In the genomic region with DNA sequence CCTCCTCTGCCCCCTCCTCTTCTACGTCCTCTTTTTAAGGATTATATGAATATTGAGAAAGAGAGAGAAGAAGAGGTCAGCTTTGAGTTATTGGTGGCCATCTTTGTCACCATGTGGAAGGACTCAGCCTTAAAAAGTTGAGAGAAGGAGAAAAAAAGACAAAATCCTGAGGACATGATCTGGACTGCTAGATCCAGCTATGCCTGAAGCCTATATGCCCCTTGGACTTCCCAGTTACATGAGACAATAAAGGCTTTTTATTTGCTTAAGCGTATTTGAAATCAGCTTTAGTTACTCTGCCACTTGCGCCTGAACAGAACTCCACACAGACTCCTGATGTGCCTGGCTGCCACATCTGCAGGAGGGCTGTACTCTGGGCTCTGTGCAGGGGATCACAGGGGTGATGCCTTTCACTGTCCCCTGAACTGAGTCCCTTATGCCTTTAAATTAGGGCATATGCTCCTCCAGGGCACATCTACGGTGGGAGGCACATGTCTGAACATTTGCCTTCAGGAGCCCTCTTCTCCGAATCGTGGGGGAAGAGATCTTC, we compare ENCODE assay signal across 1 cellular context.
A peak's percentile ranks its signal among the peaks of the same experiment; 100 is the strongest.
TF ChIP-seq lines count a peak whose summit lies in the region.

No MANE protein-coding gene starts in this region.

TF ChIP-seq in HepG2, 621 proteins besides CTCF, POLR2A, EP300 and RAD21:
- TF ChIP-seq MYNN (CRISPR knock-in tag; IDR thresholded peaks at IDR 0.05; ENCODE audit: low read depth) (no peak), ZMYM2 (CRISPR knock-in tag; IDR thresholded peaks at IDR 0.05) (0 out of 2 replicates have a peak, but pooled peaks have one; percentile 20), ZNF605 (CRISPR knock-in tag; IDR thresholded peaks at IDR 0.05) (0 out of 2 replicates have a peak, but pooled peaks have one; percentile 30), ZNF430 (CRISPR knock-in tag; IDR thresholded peaks at IDR 0.05) (0 out of 2 replicates have a peak, but pooled peaks have one; percentile 40), GLI4 (CRISPR knock-in tag; IDR thresholded peaks at IDR 0.05; ENCODE audit: borderline replicate concordance) (no peak), ZMYM3 (CRISPR knock-in tag; IDR thresholded peaks at IDR 0.05) (peak; percentile 15; the same call in 1 of the 2 replicates), ZNF329 (CRISPR knock-in tag; IDR thresholded peaks at IDR 0.05; ENCODE audit: low read depth) (peak; percentile 99)
- TF ChIP-seq, protein P1, sequence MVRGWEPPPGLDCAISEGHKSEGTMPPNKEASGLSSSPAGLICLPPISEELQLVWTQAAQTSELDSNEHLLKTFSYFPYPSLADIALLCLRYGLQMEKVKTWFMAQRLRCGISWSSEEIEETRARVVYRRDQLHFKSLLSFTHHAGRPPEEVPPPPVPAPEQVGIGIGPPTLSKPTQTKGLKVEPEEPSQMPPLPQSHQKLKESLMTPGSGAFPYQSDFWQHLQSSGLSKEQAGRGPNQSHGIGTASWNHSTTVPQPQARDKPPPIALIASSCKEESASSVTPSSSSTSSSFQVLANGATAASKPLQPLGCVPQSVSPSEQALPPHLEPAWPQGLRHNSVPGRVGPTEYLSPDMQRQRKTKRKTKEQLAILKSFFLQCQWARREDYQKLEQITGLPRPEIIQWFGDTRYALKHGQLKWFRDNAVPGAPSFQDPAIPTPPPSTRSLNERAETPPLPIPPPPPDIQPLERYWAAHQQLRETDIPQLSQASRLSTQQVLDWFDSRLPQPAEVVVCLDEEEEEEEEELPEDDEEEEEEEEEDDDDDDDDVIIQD (CRISPR knock-in tag; IDR thresholded peaks at IDR 0.05; ENCODE audit: low read depth): no peak
